In genomic region chr6:6105472-6106036, GRCh38 we compare ENCODE assay signal across 1 cellular context.
TF ChIP-seq lines count a peak whose summit lies in the region.

No MANE protein-coding gene starts in this region.

TF ChIP-seq in WTC11, 78 proteins besides CTCF, POLR2A, EP300 and RAD21 (continued from another document):
- no peak for TF ChIP-seq AFF4 (CRISPR knock-in tag; IDR thresholded peaks at IDR 0.05; ENCODE audit: borderline replicate concordance)
- TF ChIP-seq FOXK1 (CRISPR knock-in tag; IDR thresholded peaks at IDR 0.05), result no peak
- no peak for TF ChIP-seq ZNF138 (CRISPR knock-in tag; conservative IDR thresholded peaks at IDR 0.05)
- no peak for TF ChIP-seq ZBTB21 (CRISPR knock-in tag; IDR thresholded peaks at IDR 0.05; ENCODE audit: borderline replicate concordance)
